ENCODE assay signal across 23 cellular contexts in the genomic region with DNA sequence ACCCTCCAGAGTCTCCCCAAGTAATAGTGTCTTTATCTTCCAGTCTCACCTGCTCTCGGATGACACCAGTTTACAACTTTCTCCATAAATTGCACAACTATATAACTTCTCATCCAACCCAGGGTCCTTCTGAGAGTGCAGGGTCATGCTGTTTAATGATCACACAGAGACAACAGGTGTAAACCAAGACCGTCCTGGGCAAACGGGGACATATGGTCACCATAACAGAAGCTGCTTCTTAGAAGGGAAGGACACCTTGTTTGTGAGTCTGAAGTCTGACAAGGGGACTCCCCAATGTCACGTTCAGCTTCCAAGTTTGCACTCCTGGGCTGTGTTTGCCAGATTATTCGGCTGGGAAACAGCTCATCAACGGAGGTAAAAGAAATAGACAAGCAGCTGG.
DNase-seq lines count a peak whose midpoint lies in the region; ATAC-seq and TF ChIP-seq lines count a peak whose summit lies in the region.
"Had no signal": no experiment of that assay in that cellular context is flagged by ENCODE, and none has a peak within 500 bp of the region (broad histone marks: within the 10 kb centered on the region; RNA-seq: fewer than 3 reads in every experiment).

No MANE protein-coding gene starts in this region.

- DNase-seq in left lobe of liver (ENCODE audit: low spot score), result no peak
- DNase-seq in mucosa of descending colon, result peak in 1 of 3 donors; percentile 27
- DNase-seq in activated CD8-positive, alpha-beta memory T cell treated with anti-CD3 and anti-CD28 coated beads for 24 hours, result no peak
- DNase-seq in suprapubic skin (ENCODE audit: low spot score in 2 of 2), result no peak
- no peak for DNase-seq in cerebellar cortex (ENCODE audit: low spot score)
- DNase-seq: 8988T; ACHN; AML-193; BE2C; CD4-positive, CD25-positive, alpha-beta regulatory T cell; CD8-positive, alpha-beta T cell; DMS 273 treated with DMSO at 0.1 percent for 48 hours; DMS53; DMS79 treated with DMSO at 0.1 percent for 48 hours; GF-D8; GM23248; H7; HCEC 1CT had no signal

- no peak for TF ChIP-seq EP300 in suprapubic skin (IDR thresholded peaks at IDR 0.05)

- ATAC-seq in left lobe of liver, result peak; percentile 27
- peak; percentile 67 for ATAC-seq in mucosa of descending colon
- ATAC-seq in GM21390 (IDR thresholded peaks at IDR 0.05; ENCODE audit: unreplicated experiment), result no peak
- ATAC-seq: A549; CD8-positive, alpha-beta T cell had no signal

- H3K4me2 ChIP-seq in BLaER1 treated with 17β-estradiol and CSF1 and Interleukin-3, amounts not matched to agents 10 nM and 100 nM, result peak overlapping the region; percentile 47 to 94 (median 88)
- H3K4me2 ChIP-seq: A549 had no signal

- no peak for TF ChIP-seq POLR2A in suprapubic skin (IDR thresholded peaks at IDR 0.05)

- no peaks in the 10 kb centered on the region for H4K20me1 ChIP-seq in BLaER1 treated with 17β-estradiol and CSF1 and Interleukin-3, amounts not matched to agents 10 nM and 100 nM

- H3K4me1 ChIP-seq in BLaER1 treated with 17β-estradiol and CSF1 and Interleukin-3, amounts not matched to agents 10 nM and 100 nM, result peaks cover 78 to 100% (median 98%) of the 10 kb centered on the region in 10 experiments
- H3K4me1 ChIP-seq in mucosa of descending colon (ENCODE audit: low read depth) (no peaks in the 10 kb centered on the region), suprapubic skin (peaks cover 9% of the 10 kb centered on the region)
- H3K4me1 ChIP-seq: BE2C had no signal

- 70% methylated on average over 6 of the region's 6 CpGs for WGBS in suprapubic skin

- H3K27ac ChIP-seq in BLaER1 treated with 17β-estradiol and CSF1 and Interleukin-3, amounts not matched to agents 10 nM and 100 nM, result peak overlapping the region in 9 of 11 experiments; percentile 72 to 95 (median 90); a peak in 17 of 22 replicates
- H3K27ac ChIP-seq in VCaP (peak overlapping the region; percentile 99; the same call in 1 of the 2 replicates), suprapubic skin (no peak overlapping the region)
- H3K27ac ChIP-seq: A549, C4-2B, GM23248 had no signal

- H3K9me3 ChIP-seq in BLaER1 treated with 17β-estradiol and CSF1 and Interleukin-3, amounts not matched to agents 10 nM and 100 nM (replicated peaks in 1 of 11), result peaks cover 0 to 4% (median 0%) of the 10 kb centered on the region in 11 experiments; a peak in 2 of 22 replicates
- H3K9me3 ChIP-seq in mucosa of descending colon (no peaks in the 10 kb centered on the region), suprapubic skin (no peaks in the 10 kb centered on the region)
- H3K9me3 ChIP-seq: A549, BE2C had no signal

- no peaks in the 10 kb centered on the region for H3K36me3 ChIP-seq in BLaER1 treated with 17β-estradiol and CSF1 and Interleukin-3, amounts not matched to agents 10 nM and 100 nM
- H3K36me3 ChIP-seq in mucosa of descending colon (ENCODE audit: low read depth) (no peaks in the 10 kb centered on the region), suprapubic skin (no peaks in the 10 kb centered on the region)
- H3K36me3 ChIP-seq: BE2C had no signal

- H3K9ac ChIP-seq in BLaER1 treated with 17β-estradiol and CSF1 and Interleukin-3, amounts not matched to agents 10 nM and 100 nM, result peak overlapping the region in 8 of 11 experiments; percentile 11 to 81 (median 44); a peak in 11 of 22 replicates
- H3K9ac ChIP-seq: GM23248 had no signal

- intact Hi-C loops in mucosa of descending colon (cut with DNase I, micrococcal nuclease), result no loop called here

- H3K4me3 ChIP-seq in BLaER1 treated with 17β-estradiol and CSF1 and Interleukin-3, amounts not matched to agents 10 nM and 100 nM, result 0 out of 20 replicates have a peak overlapping the region, but pooled peaks of 1 of the 10 experiments have one; percentile 9
- H3K4me3 ChIP-seq in mucosa of descending colon, result no peak overlapping the region
- no peak overlapping the region for H3K4me3 ChIP-seq in suprapubic skin
- H3K4me3 ChIP-seq: A549, GM23248 had no signal

- 0 out of 22 replicates have a peak, but pooled peaks cover 0 to 5% (median 0%) of the 10 kb centered on the region in 11 experiments for H3K27me3 ChIP-seq in BLaER1 treated with 17β-estradiol and CSF1 and Interleukin-3, amounts not matched to agents 10 nM and 100 nM
- H3K27me3 ChIP-seq in suprapubic skin, result no peaks in the 10 kb centered on the region
- H3K27me3 ChIP-seq: BE2C had no signal

- TF ChIP-seq CTCF in VCaP (conservative IDR thresholded peaks at IDR 0.05) (no peak), mucosa of descending colon (IDR thresholded peaks at IDR 0.05) (no peak), suprapubic skin (IDR thresholded peaks at IDR 0.05) (no peak)
